ENCODE assay signal across 15 cellular contexts in the genomic region with DNA sequence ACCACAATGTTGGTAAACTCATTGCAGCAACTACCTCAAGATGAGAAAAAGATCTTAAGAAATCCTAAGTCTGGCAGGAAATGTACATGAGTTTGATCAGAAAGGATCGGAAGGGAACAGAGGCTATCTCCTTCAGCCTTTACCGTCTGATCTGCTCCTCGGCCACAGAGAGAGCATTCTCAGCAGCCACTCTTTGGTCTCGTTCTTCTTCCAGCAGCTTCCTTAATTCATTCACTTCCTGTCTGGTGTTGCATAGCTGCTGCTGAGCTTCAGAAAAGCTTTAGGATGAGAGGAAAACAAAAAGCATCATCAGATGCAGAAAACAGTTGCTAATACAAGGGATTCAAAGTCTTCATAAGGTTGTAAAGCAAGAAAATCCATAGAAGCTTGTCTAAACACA.
"Had no signal": no experiment of that assay in that cellular context is flagged by ENCODE, and none has a peak within 500 bp of the region (broad histone marks: within the 10 kb centered on the region; RNA-seq: fewer than 3 reads in every experiment).

No MANE protein-coding gene starts in this region.

- H3K27me3 Mint-ChIP-seq: activated CD4-positive, alpha-beta T cell treated with anti-CD3 and anti-CD28 coated beads, Interleukin-2, amount 10 ng/mL, durations not matched to agents 7 days and 5 days; naive B cell; stimulated activated naive B cell treated with anti-CD40 and anti-IgM and Interleukin-4, amounts not matched to agents 10 μg/mL and 1 μg/mL and 100 μg/mL, for 72 hours had no signal

- DNase-seq: activated CD4-positive, alpha-beta T cell treated with anti-CD3 and anti-CD28 coated beads, Interleukin-2, amount 10 ng/mL, durations not matched to agents 7 days and 5 days; activated CD4-positive, CD25-positive, alpha-beta regulatory T cell; activated CD8-positive, alpha-beta memory T cell treated with anti-CD3 and anti-CD28 coated beads, Interleukin-2, amount 50 U/mL, for 48 hours; activated gamma-delta T cell; activated T-cell treated with anti-CD3 and anti-CD28 coated beads, Interleukin-2, amount 50 U/mL, for 72 hours; esophagus squamous epithelium; hippocampal formation; midbrain; naive B cell; pancreas; stimulated activated CD4-positive, alpha-beta T cell treated with anti-CD3 and anti-CD28 coated beads, Interleukin-2, amount 100 ng/mL, for 48 hours; stimulated activated naive B cell treated with anti-CD40 and anti-IgM and Interleukin-4, amounts not matched to agents 10 μg/mL and 1 μg/mL and 100 μg/mL, for 72 hours; T-helper 2 cell had no signal

- H3K27ac Mint-ChIP-seq: activated CD4-positive, alpha-beta T cell treated with anti-CD3 and anti-CD28 coated beads, Interleukin-2, amount 10 ng/mL, durations not matched to agents 7 days and 5 days; activated naive CD4-positive, alpha-beta T cell treated with anti-CD3 and anti-CD28 coated beads, Interleukin-2, amount 50 U/mL, for 72 hours; activated T-cell treated with anti-CD3 and anti-CD28 coated beads, Interleukin-2, amount 50 U/mL, for 72 hours; stimulated activated naive B cell treated with anti-CD40 and anti-IgM and Interleukin-4, amounts not matched to agents 10 μg/mL and 1 μg/mL and 100 μg/mL, for 72 hours had no signal

- H3K9me3 ChIP-seq: esophagus squamous epithelium, pancreas, tibial nerve had no signal

- H3K27me3 ChIP-seq: esophagus squamous epithelium, pancreas, tibial nerve had no signal

- H3K9me3 Mint-ChIP-seq: activated CD4-positive, alpha-beta T cell treated with anti-CD3 and anti-CD28 coated beads, Interleukin-2, amount 10 ng/mL, durations not matched to agents 7 days and 5 days; activated naive CD4-positive, alpha-beta T cell treated with anti-CD3 and anti-CD28 coated beads, Interleukin-2, amount 50 U/mL, for 72 hours; activated T-cell treated with anti-CD3 and anti-CD28 coated beads, Interleukin-2, amount 50 U/mL, for 72 hours; naive B cell; stimulated activated naive B cell treated with anti-CD40 and anti-IgM and Interleukin-4, amounts not matched to agents 10 μg/mL and 1 μg/mL and 100 μg/mL, for 72 hours had no signal

- ATAC-seq: activated naive CD4-positive, alpha-beta T cell treated with anti-CD3 and anti-CD28 coated beads, Interleukin-2, amount 50 U/mL, for 72 hours; activated T-cell treated with anti-CD3 and anti-CD28 coated beads, Interleukin-2, amount 50 U/mL, for 72 hours; stimulated activated naive B cell treated with anti-CD40 and anti-IgM and Interleukin-4, amounts not matched to agents 10 μg/mL and 1 μg/mL and 100 μg/mL, for 72 hours had no signal

- H3K4me3 ChIP-seq: esophagus squamous epithelium, pancreas, tibial nerve had no signal

- H3K4me1 Mint-ChIP-seq: activated CD4-positive, alpha-beta T cell treated with anti-CD3 and anti-CD28 coated beads, Interleukin-2, amount 10 ng/mL, durations not matched to agents 7 days and 5 days; naive B cell; stimulated activated naive B cell treated with anti-CD40 and anti-IgM and Interleukin-4, amounts not matched to agents 10 μg/mL and 1 μg/mL and 100 μg/mL, for 72 hours had no signal

- H3K4me3 Mint-ChIP-seq: activated CD4-positive, alpha-beta T cell treated with anti-CD3 and anti-CD28 coated beads, Interleukin-2, amount 10 ng/mL, durations not matched to agents 7 days and 5 days; activated T-cell treated with anti-CD3 and anti-CD28 coated beads, Interleukin-2, amount 50 U/mL, for 72 hours; naive B cell; stimulated activated naive B cell treated with anti-CD40 and anti-IgM and Interleukin-4, amounts not matched to agents 10 μg/mL and 1 μg/mL and 100 μg/mL, for 72 hours had no signal
